Comparison of ENCODE assay signal across 27 cellular contexts in genomic region chr22:23446796-23447350, GRCh38.
"Had no signal": no experiment of that assay in that cellular context is flagged by ENCODE, and none has a peak within 500 bp of the region (broad histone marks: within the 10 kb centered on the region; RNA-seq: fewer than 3 reads in every experiment).

No MANE protein-coding gene starts in this region.

- H3K4me3 ChIP-seq: left lung, lung, pancreas, prostate gland, sigmoid colon, spleen, stomach, testis, thyroid gland, transverse colon, upper lobe of right lung, uterus had no signal

- H3K9me3 ChIP-seq: pancreas, prostate gland, sigmoid colon, testis, thyroid gland, transverse colon, upper lobe of right lung, uterus had no signal

- H3K4me1 ChIP-seq: left lung, pancreas, prostate gland, sigmoid colon, spleen, stomach, thyroid gland, transverse colon, upper lobe of right lung, uterus had no signal

- H3K27ac Mint-ChIP-seq: mesothelial cell of epicardium; natural killer cell treated with Interleukin-12 subunit alpha and Interleukin-12 subunit beta and Interleukin-15 and Interleukin-18, amount 100 ng/mL, for 72 hours; stimulated activated effector memory CD8-positive, alpha-beta T cell treated with anti-CD3 and anti-CD28 coated beads, Interleukin-12 subunit alpha, Interleukin-12 subunit beta, amount 100 ng/mL, for 72 hours had no signal

- H3K36me3 ChIP-seq: left lung, pancreas, prostate gland, sigmoid colon, spleen, stomach, thyroid gland, transverse colon, upper lobe of right lung, uterus had no signal

- ATAC-seq: left cardiac atrium; left lung; natural killer cell treated with Interleukin-12 subunit alpha and Interleukin-12 subunit beta and Interleukin-15 and Interleukin-18, amount 100 ng/mL, for 72 hours; pancreas; right cardiac atrium; stimulated activated effector memory CD8-positive, alpha-beta T cell treated with anti-CD3 and anti-CD28 coated beads, Interleukin-12 subunit alpha, Interleukin-12 subunit beta, amount 100 ng/mL, for 72 hours; upper lobe of right lung had no signal

- H3K36me3 Mint-ChIP-seq: stimulated activated effector memory CD8-positive, alpha-beta T cell treated with anti-CD3 and anti-CD28 coated beads, Interleukin-12 subunit alpha, Interleukin-12 subunit beta, amount 100 ng/mL, for 72 hours had no signal

- H3K4me3 Mint-ChIP-seq: mesothelial cell of epicardium; natural killer cell treated with Interleukin-12 subunit alpha and Interleukin-12 subunit beta and Interleukin-15 and Interleukin-18, amount 100 ng/mL, for 72 hours; stimulated activated effector memory CD8-positive, alpha-beta T cell treated with anti-CD3 and anti-CD28 coated beads, Interleukin-12 subunit alpha, Interleukin-12 subunit beta, amount 100 ng/mL, for 72 hours had no signal

- FAIRE-seq: keratinocyte, pancreas, small intestine had no signal

- H3K27ac ChIP-seq: left lung, pancreas, prostate gland, sigmoid colon, spleen, stomach, testis, thyroid gland, transverse colon, upper lobe of right lung, uterus had no signal

- H3K4me1 Mint-ChIP-seq: naive B cell; stimulated activated effector memory CD8-positive, alpha-beta T cell treated with anti-CD3 and anti-CD28 coated beads, Interleukin-12 subunit alpha, Interleukin-12 subunit beta, amount 100 ng/mL, for 72 hours had no signal

- DNase-seq: hippocampal formation; kidney glomerular epithelial cell; left cardiac atrium; left lung; mesendoderm; naive B cell; nucleus accumbens; pancreas; retina; right cardiac atrium; sigmoid colon; small intestine; spleen; stimulated activated CD4-positive, alpha-beta T cell treated with anti-CD3 and anti-CD28 coated beads, Interleukin-4, amount 100 ng/mL, for 24 hours; stimulated activated naive CD4-positive, alpha-beta T cell; stomach; testis; thyroid gland; transverse colon; upper lobe of right lung; uterus had no signal

- H3K27me3 ChIP-seq: left lung, pancreas, testis, thyroid gland, transverse colon, upper lobe of right lung, uterus had no signal
